Comparison of ENCODE assay signal across 21 cellular contexts in genomic region chr17:34236341-34236892, GRCh38. TPM values are rescaled to one million over a fixed set of nuclear protein-coding genes. Genes with fewer than 3 reads are reported as not detected.
DNase-seq lines count a peak whose midpoint lies in the region; FAIRE-seq and TF ChIP-seq lines count a peak whose summit lies in the region.
"Had no signal": no experiment of that assay in that cellular context is flagged by ENCODE, and none has a peak within 500 bp of the region (broad histone marks: within the 10 kb centered on the region; RNA-seq: fewer than 3 reads in every experiment).

No MANE protein-coding gene starts in this region.

- TF ChIP-seq CTCF in CD14-positive monocyte (IDR thresholded peaks at IDR 0.05) (no peak), endothelial cell of umbilical vein (IDR thresholded peaks at IDR 0.05; ENCODE audit: extremely low read depth in 1 of 2, insufficient read depth in 1 of 2, low read depth in 1 of 2, low read length in 2 of 2) (no peak), sigmoid colon (IDR thresholded peaks at IDR 0.05) (no peak)

- H3K36me3 ChIP-seq in endothelial cell of umbilical vein (ENCODE audit: control insufficient read depth in 2 of 2, extremely low read depth in 1 of 2, insufficient read depth in 2 of 2, low read length in 2 of 2): no peaks in the 10 kb centered on the region
- no peaks in the 10 kb centered on the region for H3K36me3 ChIP-seq in sigmoid colon

- dilution Hi-C loops in endothelial cell of umbilical vein (cut with MboI; ENCODE audit: extremely low pct_ligation_motif_present, low sequenced_read_pairs): no loop called here

- H3K27ac Mint-ChIP-seq in CD14-positive monocyte: peak overlapping the region in 6 of 7 donors; percentile 15 to 89 (median 66)
- H3K27ac Mint-ChIP-seq: activated CD4-positive, alpha-beta T cell treated with anti-CD3 and anti-CD28 coated beads, Interleukin-2, amount 10 ng/mL, durations not matched to agents 24 days and 14 days; natural killer cell had no signal

- POLR2A ChIA-PET in endothelial cell of umbilical vein (lab: Charles Lee): interaction anchor here (1.3 kb wide), 1 partner anchor 16 kb away, joined by 9 read pairs; no protein-coding TSS in a partner anchor

- CTCF ChIA-PET in endothelial cell of umbilical vein (lab: Charles Lee): interaction anchor here (1.2 to 3.6 kb wide), 7 partner anchors 15 to 124 kb away, joined by 3 to 51 read pairs (median 5); partner anchors contain the start of gene CCL2

- DNase-seq in CD14-positive monocyte (ENCODE audit: low spot score) (no peak), NOMO-1 treated with DMSO at 0.1 percent for 48 hours (lab: John Stamatoyannopoulos, UW; ENCODE audit: unreplicated experiment) (peak; percentile 60), endothelial cell of umbilical vein (ENCODE audit: low read depth, low spot score) (no peak), sigmoid colon (no peak), posterior vena cava (ENCODE audit: low spot score) (no peak), SKM-1 treated with dmso at 0.1 percent for 144 hours (lab: John Stamatoyannopoulos, UW; ENCODE audit: unreplicated experiment) (no peak), 8988T (no peak), pons (ENCODE audit: low spot score) (no peak)
- DNase-seq: activated CD4-positive, alpha-beta T cell treated with anti-CD3 and anti-CD28 coated beads, Interleukin-2, amount 10 ng/mL, durations not matched to agents 24 days and 14 days; activated CD8-positive, alpha-beta memory T cell treated with anti-CD3 and anti-CD28 coated beads, Interleukin-2, amount 50 U/mL, for 48 hours; activated naive CD4-positive, alpha-beta T cell treated with Interleukin-2 at 50 U/mL for 16 hours; Calu3; mammary epithelial cell; natural killer cell; NCI-H1694 treated with DMSO at 0.1 percent for 48 hours; stimulated activated naive CD8-positive, alpha-beta T cell treated with anti-CD3 and anti-CD28 coated beads, Interleukin-15, amount 100 ng/mL, for 72 hours had no signal

- no peak for TF ChIP-seq EP300 in sigmoid colon (IDR thresholded peaks at IDR 0.05)

- intact Hi-C loops in CD14-positive monocyte (cut with micrococcal nuclease) (no loop called here), endothelial cell of umbilical vein (cut with micrococcal nuclease) (no loop called here), sigmoid colon (cut with DNase I) (no loop called here), posterior vena cava (cut with DNase I) (no loop called here)

- H3K9me3 ChIP-seq in endothelial cell of umbilical vein (replicated peaks; ENCODE audit: control insufficient read depth, insufficient read depth, low read length) (no peaks in the 10 kb centered on the region), sigmoid colon (no peaks in the 10 kb centered on the region)

- FAIRE-seq in endothelial cell of umbilical vein (lab: Jason Lieb, UNC): no peak
- FAIRE-seq: colon had no signal

- H3K27ac ChIP-seq in endothelial cell of umbilical vein (ENCODE audit: insufficient read depth, low read depth, low read length) (peak overlapping the region; percentile 78), sigmoid colon (peak overlapping the region in 3 of 4 donors; percentile 30 to 74 (median 68))

- no peaks in the 10 kb centered on the region for H3K36me3 Mint-ChIP-seq in CD14-positive monocyte
- H3K36me3 Mint-ChIP-seq: natural killer cell had no signal

- H3K4me1 Mint-ChIP-seq in CD14-positive monocyte: peaks cover 62% of the 10 kb centered on the region
- H3K4me1 Mint-ChIP-seq: natural killer cell; stimulated activated naive CD8-positive, alpha-beta T cell treated with anti-CD3 and anti-CD28 coated beads, Interleukin-15, amount 100 ng/mL, for 72 hours had no signal

- H3K79me2 ChIP-seq in endothelial cell of umbilical vein (ENCODE audit: control insufficient read depth, insufficient read depth, low read length): no peaks in the 10 kb centered on the region

- peaks cover 0 to 3% (median 0%) of the 10 kb centered on the region in 7 donors for H3K9me3 Mint-ChIP-seq in CD14-positive monocyte
- H3K9me3 Mint-ChIP-seq: activated CD4-positive, alpha-beta T cell treated with anti-CD3 and anti-CD28 coated beads, Interleukin-2, amount 10 ng/mL, durations not matched to agents 24 days and 14 days; natural killer cell; stimulated activated naive CD8-positive, alpha-beta T cell treated with anti-CD3 and anti-CD28 coated beads, Interleukin-15, amount 100 ng/mL, for 72 hours had no signal

- no peaks in the 10 kb centered on the region for H3K9me1 ChIP-seq in endothelial cell of umbilical vein (replicated peaks; ENCODE audit: control insufficient read depth, extremely low read depth, insufficient read depth, low read length)

- TF ChIP-seq POLR2A in endothelial cell of umbilical vein (IDR thresholded peaks at IDR 0.05; ENCODE audit: low read depth, low read length) (no peak), sigmoid colon (IDR thresholded peaks at IDR 0.05) (no peak)

- TSS peak; percentile 39 for BruUV-seq in endothelial cell of umbilical vein (replicated peaks; lab: Mats Ljungman, UMichigan)

- peak overlapping the region in 1 of 2 donors; percentile 59 for H3K4me3 Mint-ChIP-seq in CD14-positive monocyte
- H3K4me3 Mint-ChIP-seq: activated CD4-positive, alpha-beta T cell treated with anti-CD3 and anti-CD28 coated beads, Interleukin-2, amount 10 ng/mL, durations not matched to agents 24 days and 14 days; natural killer cell; stimulated activated naive CD8-positive, alpha-beta T cell treated with anti-CD3 and anti-CD28 coated beads, Interleukin-15, amount 100 ng/mL, for 72 hours had no signal

- H3K27me3 ChIP-seq in endothelial cell of umbilical vein (ENCODE audit: control insufficient read depth in 2 of 2, insufficient read depth in 2 of 2, low read length in 2 of 2) (no peaks in the 10 kb centered on the region), sigmoid colon (no peaks in the 10 kb centered on the region)

- peaks cover 63% of the 10 kb centered on the region for H3K4me1 ChIP-seq in endothelial cell of umbilical vein (ENCODE audit: control insufficient read depth, extremely low read depth, insufficient read depth, low read length)
- H3K4me1 ChIP-seq in sigmoid colon: peaks cover 0 to 71% (median 54%) of the 10 kb centered on the region in 4 donors

- H3K27me3 Mint-ChIP-seq in CD14-positive monocyte (ENCODE audit: low read depth in 3 of 3): peaks cover 2 to 5% (median 2%) of the 10 kb centered on the region in 3 donors

- no peak overlapping the region for H3K4me3 ChIP-seq in endothelial cell of umbilical vein (replicated peaks in 1 of 3; ENCODE audit: insufficient read depth in 1 of 3, low read depth in 1 of 3, low read length in 3 of 3)
- H3K4me3 ChIP-seq in sigmoid colon: no peak overlapping the region

- no peak overlapping the region for H2AFZ ChIP-seq in endothelial cell of umbilical vein (ENCODE audit: low read depth, low read length)

- no peak overlapping the region for H3K4me2 ChIP-seq in endothelial cell of umbilical vein (ENCODE audit: insufficient read depth, low read length)

- no peak overlapping the region for H3K9ac ChIP-seq in endothelial cell of umbilical vein (replicated peaks; ENCODE audit: extremely low read depth, insufficient read depth, low read length)

- 50 to 54% methylated on average over 5 of the region's 5 CpGs for WGBS in sigmoid colon, 2 donors

- H4K20me1 ChIP-seq in endothelial cell of umbilical vein (replicated peaks; ENCODE audit: control insufficient read depth, extremely low read depth, insufficient read depth, low read length): no peaks in the 10 kb centered on the region

RNA-seq across cellular contexts. Expression of gene CCL2, which starts 18.7 kb away (rescaled TPM):
- 10 to 100 TPM; 17.7 to 44.9 TPM for polyA plus RNA-seq in CD14-positive monocyte
- total RNA-seq in endothelial cell of umbilical vein: 160 and 238 TPM in 2 replicates
- 599 and 714 TPM in 2 replicates for polyA plus RNA-seq in endothelial cell of umbilical vein
- 413 and 493 TPM in 2 replicates for polyA plus RNA-seq in endothelial cell of umbilical vein (2011; cell fraction: cytosol; rRNA removed)
- polyA plus RNA-seq in endothelial cell of umbilical vein (2011; cell fraction: nucleus; rRNA removed): 397 and 484 TPM in 2 replicates
- polyA plus RNA-seq in endothelial cell of umbilical vein (2012): 183 and 266 TPM in 2 replicates
- polyA minus RNA-seq in endothelial cell of umbilical vein: 466 and 572 TPM in 2 replicates
- polyA minus RNA-seq in endothelial cell of umbilical vein (2011; cell fraction: cytosol; rRNA and poly(A)+ RNA removed): not detected
- 227 and 262 TPM in 2 replicates for polyA minus RNA-seq in endothelial cell of umbilical vein (2011; cell fraction: nucleus; rRNA and poly(A)+ RNA removed)
- total RNA-seq in sigmoid colon: 100 to 1,000 TPM in 1 of 4 donors, 10 to 100 TPM in 3; 27.6 to 862 (median 38.6) TPM
- polyA plus RNA-seq in sigmoid colon: 10 to 100 TPM; 24.3 to 50.5 (median 37.6) TPM
- 100 to 1,000 TPM in 1 of 2 donors, 10 to 100 TPM in 1; 39.1 to 155 TPM for total RNA-seq in posterior vena cava
- total RNA-seq: natural killer cell, SK-MEL-5 had no signal
- polyA plus RNA-seq: mammary epithelial cell had no signal

RNA-seq across cellular contexts. Expression of gene CCL7, which starts 33.6 kb away (rescaled TPM):
- under 1 TPM; 0.25 to 0.38 TPM for polyA plus RNA-seq in CD14-positive monocyte
- not detected in 2 replicates for total RNA-seq in endothelial cell of umbilical vein
- 0.25 and 0.76 TPM in 2 replicates for polyA plus RNA-seq in endothelial cell of umbilical vein
- 0.86 and 0.88 TPM in 2 replicates for polyA plus RNA-seq in endothelial cell of umbilical vein (2011; cell fraction: cytosol; rRNA removed)
- polyA plus RNA-seq in endothelial cell of umbilical vein (2011; cell fraction: nucleus; rRNA removed): not detected in 2 replicates
- polyA plus RNA-seq in endothelial cell of umbilical vein (2012): 0.86 and 1.3 TPM in 2 replicates
- polyA minus RNA-seq in endothelial cell of umbilical vein: 0.59 TPM in 1 of 2 replicates, not detected in the other
- polyA minus RNA-seq in endothelial cell of umbilical vein (2011; cell fraction: cytosol; rRNA and poly(A)+ RNA removed): not detected
- polyA minus RNA-seq in endothelial cell of umbilical vein (2011; cell fraction: nucleus; rRNA and poly(A)+ RNA removed): not detected in 2 replicates
- not detected for total RNA-seq in sigmoid colon
- under 1 TPM in 1 of 3 donors, not detected in 2; 0.13 TPM for polyA plus RNA-seq in sigmoid colon
- under 1 TPM in 1 of 2 donors, not detected in 1; 0.52 TPM for total RNA-seq in posterior vena cava
- total RNA-seq: activated CD4-positive, alpha-beta T cell treated with anti-CD3 and anti-CD28 coated beads, Interleukin-2, amount 10 ng/mL, durations not matched to agents 24 days and 14 days; Calu3; glomerular endothelial cell; mammary epithelial cell; natural killer cell; renal cortical epithelial cell; SK-MEL-5 had no signal
- polyA plus RNA-seq: mammary epithelial cell had no signal

RNA-seq across cellular contexts. Expression of gene CCL11, which starts 49.1 kb away (rescaled TPM):
- polyA plus RNA-seq in CD14-positive monocyte (not detected), endothelial cell of umbilical vein (not detected in 2 replicates), sigmoid colon (10 to 100 TPM in 1 of 3 donors, 1 to 10 TPM in 2; 3.0 to 24.6 (median 5.6) TPM)
- total RNA-seq in endothelial cell of umbilical vein (not detected in 2 replicates), sigmoid colon (10 to 100 TPM in 3 of 4 donors, 1 to 10 TPM in 1; 9.9 to 62.6 (median 46.0) TPM), posterior vena cava (under 1 TPM in 1 of 2 donors, not detected in 1; 0.90 TPM)
- polyA plus RNA-seq in endothelial cell of umbilical vein (2011; cell fraction: cytosol; rRNA removed): not detected in 2 replicates
- not detected in 2 replicates for polyA plus RNA-seq in endothelial cell of umbilical vein (2011; cell fraction: nucleus; rRNA removed)
- not detected in 2 replicates for polyA plus RNA-seq in endothelial cell of umbilical vein (2012)
- polyA minus RNA-seq in endothelial cell of umbilical vein: not detected in 2 replicates
- polyA minus RNA-seq in endothelial cell of umbilical vein (2011; cell fraction: cytosol; rRNA and poly(A)+ RNA removed): not detected
- not detected in 2 replicates for polyA minus RNA-seq in endothelial cell of umbilical vein (2011; cell fraction: nucleus; rRNA and poly(A)+ RNA removed)
- total RNA-seq: activated CD4-positive, alpha-beta T cell treated with anti-CD3 and anti-CD28 coated beads, Interleukin-2, amount 10 ng/mL, durations not matched to agents 24 days and 14 days; Calu3; epithelial cell of proximal tubule; glomerular endothelial cell; mammary epithelial cell; natural killer cell; renal cortical epithelial cell; SK-MEL-5 had no signal
- polyA plus RNA-seq: mammary epithelial cell had no signal

Comparison
In these comparisons a context has a peak if more than half of its experiments do, and no peak if none do; other contexts are left out.
1. RNA of gene CCL11, which starts 49.1 kb away (total RNA-seq): 9.9 to 62.6 TPM in sigmoid colon; 0.90 TPM in posterior vena cava and not detected in endothelial cell of umbilical vein; every median in the first group is over 4 times any median in the second.